In genomic region chr6:33164665-33165373, GRCh38 we compare ENCODE assay signal across 17 cellular contexts. TPM values are rescaled to one million over a fixed set of nuclear protein-coding genes. Genes with fewer than 3 reads are reported as not detected.
A peak's percentile ranks its signal among the peaks of the same experiment; 100 is the strongest.
DNase-seq lines count a peak whose midpoint lies in the region; FAIRE-seq and TF ChIP-seq lines count a peak whose summit lies in the region.
"Had no signal": no experiment of that assay in that cellular context is flagged by ENCODE, and none has a peak within 500 bp of the region (broad histone marks: within the 10 kb centered on the region; RNA-seq: fewer than 3 reads in every experiment).

No MANE protein-coding gene starts in this region.

- H3K4me2 ChIP-seq in H1 (ENCODE audit: insufficient read depth in 1 of 2, low read depth in 2 of 2, low read length in 2 of 2), result no peak overlapping the region
- H3K4me2 ChIP-seq: BLaER1, KMS-11 had no signal

- no peak overlapping the region for H2BK15ac ChIP-seq in H1 (ENCODE audit: low read length)

- H3K4me1 Mint-ChIP-seq in activated naive CD4-positive, alpha-beta T cell treated with anti-CD3 and anti-CD28 coated beads, Interleukin-2, amount 10 ng/mL, durations not matched to agents 7 days and 5 days, result peaks cover 18% of the 10 kb centered on the region

- POLR2A ChIA-PET in H1 (lab: Charles Lee; ENCODE audit: partially characterized antibody), result interaction anchor here (1.2 to 4.0 kb wide), 6 partner anchors 15 to 192 kb away, joined by 3 to 22 read pairs (median 4); partner anchors contain the start of gene COL11A2

- no peak overlapping the region for H3K27ac ChIP-seq in H1 (ENCODE audit: low read depth, low read length)
- H3K27ac ChIP-seq: BLaER1, KMS-11, RWPE1 had no signal

- H3K79me1 ChIP-seq in H1 (ENCODE audit: low read depth, low read length), result no peaks in the 10 kb centered on the region

- H3K36me3 ChIP-seq in H1 (ENCODE audit: control insufficient read depth in 2 of 4, insufficient read depth in 4 of 4, low read length in 3 of 4), result no peaks in the 10 kb centered on the region
- H3K36me3 ChIP-seq: BLaER1 had no signal

- no peak for DNase-seq in activated naive CD4-positive, alpha-beta T cell treated with anti-CD3 and anti-CD28 coated beads, Interleukin-2, amount 10 ng/mL, durations not matched to agents 7 days and 5 days
- DNase-seq in activated naive CD4-positive, alpha-beta T cell treated with anti-CD3 and anti-CD28 coated beads, Interleukin-2, amount 50 U/mL, for 16 hours, result no peak
- DNase-seq in H1 (ENCODE audit: low read depth in 1 of 2, low spot score in 2 of 2) (no peak), posterior vena cava (ENCODE audit: low spot score) (peak; percentile 42)
- DNase-seq in activated CD4-positive, CD25-positive, alpha-beta regulatory T cell treated with anti-CD3 and anti-CD28 coated beads, Interleukin-2, amount 50 U/mL, for 72 hours, result no peak
- DNase-seq in activated effector memory CD4-positive, alpha-beta T cell treated with anti-CD3 and anti-CD28 coated beads, Interleukin-2, amount 50 U/mL, for 16 hours, result no peak
- DNase-seq: CD8-positive, alpha-beta T cell; DND-41; NCI-H1436; NCI-H2081; NCI-H774; PC-3 had no signal

- H3K79me2 ChIP-seq in H1 (ENCODE audit: control insufficient read depth in 1 of 2, insufficient read depth in 2 of 2, low read length in 2 of 2), result no peaks in the 10 kb centered on the region

- H3K36me3 Mint-ChIP-seq in activated naive CD4-positive, alpha-beta T cell treated with anti-CD3 and anti-CD28 coated beads, Interleukin-2, amount 10 ng/mL, durations not matched to agents 7 days and 5 days, result no peaks in the 10 kb centered on the region
- H3K36me3 Mint-ChIP-seq: CD8-positive, alpha-beta T cell had no signal

- FAIRE-seq in H1 (lab: Jason Lieb, UNC), result no peak
- FAIRE-seq: A204.1, G401.6 had no signal

- no peak for TF ChIP-seq EP300 in H1 (IDR thresholded peaks at IDR 0.05; ENCODE audit: borderline replicate concordance in 1 of 2, low read depth in 2 of 2, low read length in 2 of 2)

- H2AFZ ChIP-seq in H1 (ENCODE audit: low read length), result no peak overlapping the region

- H4K8ac ChIP-seq in H1 (ENCODE audit: extremely low read depth, insufficient read depth, low read length), result peak overlapping the region; percentile 43; the same call in 1 of the 2 replicates

- H2AK5ac ChIP-seq in H1 (ENCODE audit: low read depth, low read length), result no peak overlapping the region

- H3K56ac ChIP-seq in H1 (replicated peaks; ENCODE audit: insufficient read length, low read depth, low read length), result no peak overlapping the region

- H4K20me1 ChIP-seq in H1 (replicated peaks in 1 of 2; ENCODE audit: control insufficient read depth in 1 of 2, insufficient read depth in 2 of 2, low read length in 2 of 2), result no peaks in the 10 kb centered on the region
- H4K20me1 ChIP-seq: BLaER1 had no signal

- H3K9me3 ChIP-seq in H1 (ENCODE audit: insufficient read depth in 2 of 2, low read depth in 1 of 2, low read length in 1 of 2), result no peaks in the 10 kb centered on the region
- H3K9me3 ChIP-seq: BLaER1 had no signal

- TF ChIP-seq POLR2A in H1 (IDR thresholded peaks at IDR 0.05; ENCODE audit: control extremely low read depth in 1 of 2, low read depth in 2 of 2, low read length in 2 of 2), result no peak

- H2BK20ac ChIP-seq in H1 (ENCODE audit: low read length), result no peak overlapping the region

- 88% methylated on average over 10 of the region's 14 CpGs; no CpG with 5 or more reads in 1 of the 2 experiments for WGBS in H1 (ENCODE audit: extremely low coverage in 1 of 2, insufficient coverage in 1 of 2, insufficient read length in 1 of 2, insufficient replicate concordance in 2 of 2, low coverage in 1 of 2, low lambda C conversion rate in 2 of 2, missing lambda C conversion rate in 1 of 2), 2 experiments

- peak overlapping the region; percentile 39; the same call in 1 of the 2 replicates for H2BK12ac ChIP-seq in H1 (ENCODE audit: low read depth, low read length)

- no peak overlapping the region for H3K4me3 ChIP-seq in H1 (ENCODE audit: extremely low read depth in 1 of 4, insufficient read depth in 2 of 4, low read depth in 3 of 4, low read length in 4 of 4)
- H3K4me3 ChIP-seq: BLaER1 had no signal

- H3K27me3 ChIP-seq in H1 (replicated peaks in 1 of 4; ENCODE audit: control insufficient read depth in 3 of 4, extremely low read depth in 1 of 4, insufficient read depth in 3 of 4, low read length in 3 of 4), result peaks cover 0 to 8% (median 2%) of the 10 kb centered on the region in 4 experiments; a peak in 4 of 7 replicates
- H3K27me3 ChIP-seq: BLaER1 had no signal

- no peak overlapping the region; a peak in 1 of 7 replicates for H3K9ac ChIP-seq in H1 (replicated peaks in 1 of 4; ENCODE audit: extremely low read depth in 1 of 4, low read depth in 3 of 4, low read length in 3 of 4)
- H3K9ac ChIP-seq: BLaER1, KMS-11 had no signal

- H3K27ac Mint-ChIP-seq in activated naive CD4-positive, alpha-beta T cell treated with anti-CD3 and anti-CD28 coated beads, Interleukin-2, amount 10 ng/mL, durations not matched to agents 7 days and 5 days, result peak overlapping the region; percentile 8
- H3K27ac Mint-ChIP-seq: CD8-positive, alpha-beta T cell had no signal

- H3K14ac ChIP-seq in H1 (ENCODE audit: insufficient read length), result no peak overlapping the region

- no peak overlapping the region for H4K91ac ChIP-seq in H1 (replicated peaks; ENCODE audit: insufficient read length, low read length)

- H3K23me2 ChIP-seq in H1 (ENCODE audit: low read depth, low read length), result peaks cover 7% of the 10 kb centered on the region; the same call in 1 of the 2 replicates

- H2BK120ac ChIP-seq in H1 (replicated peaks; ENCODE audit: low read depth, low read length), result no peak overlapping the region

- no peak overlapping the region for H3K23ac ChIP-seq in H1 (ENCODE audit: insufficient read length)

- CTCF ChIA-PET in activated naive CD4-positive, alpha-beta T cell treated with anti-CD3 and anti-CD28 coated beads, Interleukin-2, amount 10 ng/mL, durations not matched to agents 7 days and 5 days (lab: Charles Lee), result interaction anchor here (1.5 kb wide), 1 partner anchor 83 kb away, joined by 6 read pairs; no protein-coding TSS in a partner anchor
- CTCF ChIA-PET in H1 (lab: Charles Lee; ENCODE audit: partially characterized antibody), result interaction anchor here (1.0 to 9.5 kb wide), 12 partner anchors 9 to 180 kb away, joined by 3 to 74 read pairs (median 6); no protein-coding TSS in a partner anchor

- no peak for TF ChIP-seq CTCF in H1 (IDR thresholded peaks at IDR 0.05; ENCODE audit: control extremely low read depth in 1 of 3, insufficient read depth in 1 of 3, low read depth in 1 of 3, low read length in 3 of 3)

- H3K9me3 Mint-ChIP-seq in activated naive CD4-positive, alpha-beta T cell treated with anti-CD3 and anti-CD28 coated beads, Interleukin-2, amount 10 ng/mL, durations not matched to agents 7 days and 5 days, result no peaks in the 10 kb centered on the region
- H3K9me3 Mint-ChIP-seq: CD8-positive, alpha-beta T cell had no signal

- H2BK5ac ChIP-seq in H1 (ENCODE audit: low read depth, low read length), result no peak overlapping the region

- H3K4me3 Mint-ChIP-seq in activated naive CD4-positive, alpha-beta T cell treated with anti-CD3 and anti-CD28 coated beads, Interleukin-2, amount 10 ng/mL, durations not matched to agents 7 days and 5 days, result no peak overlapping the region
- H3K4me3 Mint-ChIP-seq: CD8-positive, alpha-beta T cell had no signal

- peaks cover 0 to 6% (median 2%) of the 10 kb centered on the region in 4 experiments; a peak in 6 of 7 replicates for H3K4me1 ChIP-seq in H1 (replicated peaks in 1 of 4; ENCODE audit: control insufficient read depth in 3 of 4, insufficient read depth in 4 of 4, low read length in 3 of 4)

- H4K5ac ChIP-seq in H1 (ENCODE audit: insufficient read length, low read depth, low read length), result no peak overlapping the region

- no peak overlapping the region for H3K4ac ChIP-seq in H1 (replicated peaks; ENCODE audit: insufficient read length, low read depth, low read length)

- TF ChIP-seq RAD21 in H1 (IDR thresholded peaks at IDR 0.05 in 1 of 2, conservative IDR thresholded peaks at IDR 0.05 in 1 of 2; ENCODE audit: low read depth in 2 of 2, low read length in 2 of 2), result no peak

- intact Hi-C loops in posterior vena cava (cut with DNase I), result loop anchor here in 1 of 2 donors (10.0 kb wide), 1 partner anchor 80 kb away; no protein-coding TSS in a partner anchor

- peaks cover 33% of the 10 kb centered on the region for H3K27me3 Mint-ChIP-seq in activated naive CD4-positive, alpha-beta T cell treated with anti-CD3 and anti-CD28 coated beads, Interleukin-2, amount 10 ng/mL, durations not matched to agents 7 days and 5 days

- no peak overlapping the region for H3K18ac ChIP-seq in H1 (ENCODE audit: extremely low read depth, low read length)

RNA-seq across cellular contexts. Expression of gene COL11A2, which starts 27.4 kb away (rescaled TPM):
- total RNA-seq in H1 (2021; fragmentation: NEBNext Ultra II Directional; extraction: Animal tissue kit (Norgen Biotek cat#: 25700)), result 2.8 and 3.5 TPM in 2 replicates
- polyA plus RNA-seq in H1 (2011; rRNA removed), result 3.8 and 4.7 TPM in 2 replicates
- 3.6 TPM for polyA plus RNA-seq in H1 (2011; cell fraction: cytosol; rRNA removed)
- polyA plus RNA-seq in H1 (2011; cell fraction: nucleus; rRNA removed), result 35.4 TPM
- polyA plus RNA-seq in H1 (2012, experiment 1 of 2), result 3.6 to 5.4 TPM (median 4.7 TPM) in 4 replicates
- polyA plus RNA-seq in H1 (2012, experiment 2 of 2), result 2.6 TPM
- 3.4 TPM for polyA plus RNA-seq in H1 (2013, experiment 1 of 2)
- polyA plus RNA-seq in H1 (2013, experiment 2 of 2), result 3.2 TPM
- polyA minus RNA-seq in H1 (2011; rRNA and poly(A)+ RNA removed), result 1.8 and 2.2 TPM in 2 replicates
- polyA minus RNA-seq in H1 (2011; cell fraction: cytosol; rRNA and poly(A)+ RNA removed), result 0.59 TPM
- polyA minus RNA-seq in H1 (2011; cell fraction: nucleus; rRNA and poly(A)+ RNA removed), result 3.3 TPM
- 1 to 10 TPM in 1 of 2 donors, under 1 TPM in 1; 0.43 to 1.0 TPM for total RNA-seq in posterior vena cava

RNA-seq across cellular contexts. Expression of gene RXRB, which starts 35.6 kb away (rescaled TPM):
- total RNA-seq in H1 (2021; fragmentation: NEBNext Ultra II Directional; extraction: Animal tissue kit (Norgen Biotek cat#: 25700)), result 17.8 and 18.1 TPM in 2 replicates
- 13.0 and 13.9 TPM in 2 replicates for polyA plus RNA-seq in H1 (2011; rRNA removed)
- 16.9 TPM for polyA plus RNA-seq in H1 (2011; cell fraction: cytosol; rRNA removed)
- 66.2 TPM for polyA plus RNA-seq in H1 (2011; cell fraction: nucleus; rRNA removed)
- polyA plus RNA-seq in H1 (2012, experiment 1 of 2), result 19.8 to 22.9 TPM (median 20.3 TPM) in 4 replicates
- 16.5 TPM for polyA plus RNA-seq in H1 (2012, experiment 2 of 2)
- polyA plus RNA-seq in H1 (2013, experiment 1 of 2), result 10.0 TPM
- 8.4 TPM for polyA plus RNA-seq in H1 (2013, experiment 2 of 2)
- 21.1 and 23.4 TPM in 2 replicates for polyA minus RNA-seq in H1 (2011; rRNA and poly(A)+ RNA removed)
- 12.0 TPM for polyA minus RNA-seq in H1 (2011; cell fraction: cytosol; rRNA and poly(A)+ RNA removed)
- 18.4 TPM for polyA minus RNA-seq in H1 (2011; cell fraction: nucleus; rRNA and poly(A)+ RNA removed)
- total RNA-seq in posterior vena cava, result 10 to 100 TPM; 31.3 to 31.7 TPM

RNA-seq across cellular contexts. Expression of gene SLC39A7, which starts 35.8 kb away (rescaled TPM):
- total RNA-seq in H1 (2021; fragmentation: NEBNext Ultra II Directional; extraction: Animal tissue kit (Norgen Biotek cat#: 25700)), result 120 and 123 TPM in 2 replicates
- polyA plus RNA-seq in H1 (2011; rRNA removed), result 63.3 and 70.2 TPM in 2 replicates
- 82.9 TPM for polyA plus RNA-seq in H1 (2011; cell fraction: cytosol; rRNA removed)
- 75.8 TPM for polyA plus RNA-seq in H1 (2011; cell fraction: nucleus; rRNA removed)
- polyA plus RNA-seq in H1 (2012, experiment 1 of 2), result 144 to 176 TPM (median 153 TPM) in 4 replicates
- 57.8 TPM for polyA plus RNA-seq in H1 (2012, experiment 2 of 2)
- polyA plus RNA-seq in H1 (2013, experiment 1 of 2), result 66.7 TPM
- 81.1 TPM for polyA plus RNA-seq in H1 (2013, experiment 2 of 2)
- 86.6 and 90.3 TPM in 2 replicates for polyA minus RNA-seq in H1 (2011; rRNA and poly(A)+ RNA removed)
- 34.1 TPM for polyA minus RNA-seq in H1 (2011; cell fraction: cytosol; rRNA and poly(A)+ RNA removed)
- 29.8 TPM for polyA minus RNA-seq in H1 (2011; cell fraction: nucleus; rRNA and poly(A)+ RNA removed)
- 10 to 100 TPM; 79.4 to 86.2 TPM for total RNA-seq in posterior vena cava

RNA-seq across cellular contexts. Expression of gene HSD17B8, which starts 39.6 kb away (rescaled TPM):
- 3.3 and 3.6 TPM in 2 replicates for total RNA-seq in H1 (2021; fragmentation: NEBNext Ultra II Directional; extraction: Animal tissue kit (Norgen Biotek cat#: 25700))
- polyA plus RNA-seq in H1 (2011; rRNA removed), result 17.1 and 22.0 TPM in 2 replicates
- polyA plus RNA-seq in H1 (2011; cell fraction: cytosol; rRNA removed), result 19.1 TPM
- polyA plus RNA-seq in H1 (2011; cell fraction: nucleus; rRNA removed), result 14.9 TPM
- 5.5 to 9.2 TPM (median 7.1 TPM) in 4 replicates for polyA plus RNA-seq in H1 (2012, experiment 1 of 2)
- 10.3 TPM for polyA plus RNA-seq in H1 (2012, experiment 2 of 2)
- 4.2 TPM for polyA plus RNA-seq in H1 (2013, experiment 1 of 2)
- 4.5 TPM for polyA plus RNA-seq in H1 (2013, experiment 2 of 2)
- 4.1 and 4.2 TPM in 2 replicates for polyA minus RNA-seq in H1 (2011; rRNA and poly(A)+ RNA removed)
- 4.0 TPM for polyA minus RNA-seq in H1 (2011; cell fraction: cytosol; rRNA and poly(A)+ RNA removed)
- 4.2 TPM for polyA minus RNA-seq in H1 (2011; cell fraction: nucleus; rRNA and poly(A)+ RNA removed)
- 1 to 10 TPM; 2.8 to 4.0 TPM for total RNA-seq in posterior vena cava

RNA-seq across cellular contexts. Expression of gene RING1, which starts 43.5 kb away (rescaled TPM):
- 26.0 and 27.4 TPM in 2 replicates for total RNA-seq in H1 (2021; fragmentation: NEBNext Ultra II Directional; extraction: Animal tissue kit (Norgen Biotek cat#: 25700))
- polyA plus RNA-seq in H1 (2011; rRNA removed), result 16.4 and 26.0 TPM in 2 replicates
- polyA plus RNA-seq in H1 (2011; cell fraction: cytosol; rRNA removed), result 21.6 TPM
- 47.7 TPM for polyA plus RNA-seq in H1 (2011; cell fraction: nucleus; rRNA removed)
- 28.0 to 35.2 TPM (median 32.1 TPM) in 4 replicates for polyA plus RNA-seq in H1 (2012, experiment 1 of 2)
- 17.7 TPM for polyA plus RNA-seq in H1 (2012, experiment 2 of 2)
- 20.9 TPM for polyA plus RNA-seq in H1 (2013, experiment 1 of 2)
- polyA plus RNA-seq in H1 (2013, experiment 2 of 2), result 20.0 TPM
- polyA minus RNA-seq in H1 (2011; rRNA and poly(A)+ RNA removed), result 12.0 and 14.3 TPM in 2 replicates
- polyA minus RNA-seq in H1 (2011; cell fraction: cytosol; rRNA and poly(A)+ RNA removed), result 9.2 TPM
- polyA minus RNA-seq in H1 (2011; cell fraction: nucleus; rRNA and poly(A)+ RNA removed), result 6.3 TPM
- total RNA-seq in posterior vena cava, result 10 to 100 TPM; 29.8 to 32.2 TPM
